In genomic region chr18:23689031-23689615, GRCh38 we compare ENCODE assay signal across 8 cellular contexts. TPM values are rescaled to one million over a fixed set of nuclear protein-coding genes. Genes with fewer than 3 reads are reported as not detected.
DNase-seq lines count a peak whose midpoint lies in the region; ATAC-seq and TF ChIP-seq lines count a peak whose summit lies in the region.

A gene with protein sequence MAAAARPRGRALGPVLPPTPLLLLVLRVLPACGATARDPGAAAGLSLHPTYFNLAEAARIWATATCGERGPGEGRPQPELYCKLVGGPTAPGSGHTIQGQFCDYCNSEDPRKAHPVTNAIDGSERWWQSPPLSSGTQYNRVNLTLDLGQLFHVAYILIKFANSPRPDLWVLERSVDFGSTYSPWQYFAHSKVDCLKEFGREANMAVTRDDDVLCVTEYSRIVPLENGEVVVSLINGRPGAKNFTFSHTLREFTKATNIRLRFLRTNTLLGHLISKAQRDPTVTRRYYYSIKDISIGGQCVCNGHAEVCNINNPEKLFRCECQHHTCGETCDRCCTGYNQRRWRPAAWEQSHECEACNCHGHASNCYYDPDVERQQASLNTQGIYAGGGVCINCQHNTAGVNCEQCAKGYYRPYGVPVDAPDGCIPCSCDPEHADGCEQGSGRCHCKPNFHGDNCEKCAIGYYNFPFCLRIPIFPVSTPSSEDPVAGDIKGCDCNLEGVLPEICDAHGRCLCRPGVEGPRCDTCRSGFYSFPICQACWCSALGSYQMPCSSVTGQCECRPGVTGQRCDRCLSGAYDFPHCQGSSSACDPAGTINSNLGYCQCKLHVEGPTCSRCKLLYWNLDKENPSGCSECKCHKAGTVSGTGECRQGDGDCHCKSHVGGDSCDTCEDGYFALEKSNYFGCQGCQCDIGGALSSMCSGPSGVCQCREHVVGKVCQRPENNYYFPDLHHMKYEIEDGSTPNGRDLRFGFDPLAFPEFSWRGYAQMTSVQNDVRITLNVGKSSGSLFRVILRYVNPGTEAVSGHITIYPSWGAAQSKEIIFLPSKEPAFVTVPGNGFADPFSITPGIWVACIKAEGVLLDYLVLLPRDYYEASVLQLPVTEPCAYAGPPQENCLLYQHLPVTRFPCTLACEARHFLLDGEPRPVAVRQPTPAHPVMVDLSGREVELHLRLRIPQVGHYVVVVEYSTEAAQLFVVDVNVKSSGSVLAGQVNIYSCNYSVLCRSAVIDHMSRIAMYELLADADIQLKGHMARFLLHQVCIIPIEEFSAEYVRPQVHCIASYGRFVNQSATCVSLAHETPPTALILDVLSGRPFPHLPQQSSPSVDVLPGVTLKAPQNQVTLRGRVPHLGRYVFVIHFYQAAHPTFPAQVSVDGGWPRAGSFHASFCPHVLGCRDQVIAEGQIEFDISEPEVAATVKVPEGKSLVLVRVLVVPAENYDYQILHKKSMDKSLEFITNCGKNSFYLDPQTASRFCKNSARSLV (N-terminal part only) (plus strand): TSS chr18:23689453. CDS start chr18:23689684, 231 bp downstream.

- TF ChIP-seq CTCF in GM12865 (IDR thresholded peaks at IDR 0.05; ENCODE audit: insufficient read depth, low read depth, low read length, missing control alignments) = no peak
- TF ChIP-seq CTCF in activated B cell treated with CpG ODN at 0.5 μM for 24 hours (IDR thresholded peaks at IDR 0.05) = no peak
- peak; percentile 19 for TF ChIP-seq CTCF in lower lobe of right lung (IDR thresholded peaks at IDR 0.05)

- no peaks in the 10 kb centered on the region for H3K36me3 Mint-ChIP-seq in activated B cell treated with CpG ODN at 0.5 μM for 24 hours (ENCODE audit: low read depth)

- intact Hi-C loops in activated B cell treated with CpG ODN at 0.5 μM for 24 hours (cut with micrococcal nuclease) (no loop called here), lower lobe of right lung (cut with DNase I) (no loop called here)

- peak within 1 kb of the TSS; percentile 55 for H3K4me3 Mint-ChIP-seq in activated B cell treated with CpG ODN at 0.5 μM for 24 hours

- H3K27ac ChIP-seq in duodenal mucosa (ENCODE audit: low read depth, low read length) (no peak within 1 kb of the TSS), lower lobe of right lung (peak within 1 kb of the TSS; percentile 77)

- peaks cover 7 to 8% of the 10 kb centered on the region in 2 donors for H3K27me3 ChIP-seq in duodenal mucosa (ENCODE audit: control insufficient read depth in 1 of 2, insufficient read depth in 2 of 2, low read length in 2 of 2)
- H3K27me3 ChIP-seq in lower lobe of right lung (ENCODE audit: low read depth) = peaks cover 46% of the 10 kb centered on the region

- ATAC-seq in activated B cell treated with CpG ODN at 0.5 μM for 24 hours (ENCODE audit: low read depth) (no peak), lower lobe of right lung (peak; percentile 94), HG02623 (IDR thresholded peaks at IDR 0.05; ENCODE audit: unreplicated experiment) (no peak)

- H3K36me3 ChIP-seq in duodenal mucosa (ENCODE audit: control insufficient read depth in 1 of 2, insufficient read depth in 2 of 2, low read length in 2 of 2) = no peaks in the 10 kb centered on the region
- no peaks in the 10 kb centered on the region for H3K36me3 ChIP-seq in lower lobe of right lung

- peak within 1 kb of the TSS; percentile 10 to 54 for H3K9ac ChIP-seq in duodenal mucosa (ENCODE audit: low read depth in 1 of 2, low read length in 2 of 2)

- H3K9me3 Mint-ChIP-seq in activated B cell treated with CpG ODN at 0.5 μM for 24 hours = no peaks in the 10 kb centered on the region

- POLR2A ChIA-PET in activated B cell treated with CpG ODN at 0.5 μM for 24 hours (lab: Charles Lee) = no interaction called here

- H3K4me3 ChIP-seq in GM12865 (ENCODE audit: low read depth, low read length) = peak within 1 kb of the TSS; percentile 28
- peak within 1 kb of the TSS; percentile 53 to 63 for H3K4me3 ChIP-seq in duodenal mucosa (ENCODE audit: low read depth in 1 of 2, low read length in 2 of 2)
- peak within 1 kb of the TSS; percentile 61 for H3K4me3 ChIP-seq in lower lobe of right lung

- H3K4me1 ChIP-seq in duodenal mucosa (ENCODE audit: control insufficient read depth in 1 of 2, insufficient read depth in 2 of 2, low read length in 2 of 2) = peaks cover 6 to 7% of the 10 kb centered on the region in 2 donors
- H3K4me1 ChIP-seq in lower lobe of right lung = peaks cover 20% of the 10 kb centered on the region

- H3K4me1 Mint-ChIP-seq in activated B cell treated with CpG ODN at 0.5 μM for 24 hours = peaks cover 10% of the 10 kb centered on the region

- H3K9me3 ChIP-seq in duodenal mucosa (ENCODE audit: control insufficient read depth in 1 of 2, low read length in 2 of 2) = no peaks in the 10 kb centered on the region
- H3K9me3 ChIP-seq in lower lobe of right lung = no peaks in the 10 kb centered on the region

- no peak within 1 kb of the TSS for H3K27ac Mint-ChIP-seq in activated B cell treated with CpG ODN at 0.5 μM for 24 hours

- H3K27me3 Mint-ChIP-seq in activated B cell treated with CpG ODN at 0.5 μM for 24 hours = peaks cover 30% of the 10 kb centered on the region

- DNase-seq in GM12865 (ENCODE audit: low read depth) (no peak), LoVo (ENCODE audit: low spot score) (peak; percentile 62), activated B cell treated with CpG ODN at 0.5 μM for 24 hours (no peak), lower lobe of right lung (peak; percentile 82), NCI-H1436 (lab: John Stamatoyannopoulos, UW) (no peak)
- DNase-seq in stimulated activated naive CD4-positive, alpha-beta T cell treated with Interleukin-2 at 50 U/mL for 16 hours (lab: John Stamatoyannopoulos, UW) = peak; percentile 11

- CTCF ChIA-PET in activated B cell treated with CpG ODN at 0.5 μM for 24 hours (lab: Charles Lee) = no interaction called here

RNA-seq across cellular contexts. Expression of the gene that starts here (rescaled TPM):
- 0.07 TPM in 1 of 2 replicates, not detected in the other for total RNA-seq in activated B cell treated with CpG ODN at 0.5 μM for 24 hours
- 89.1 TPM for total RNA-seq in lower lobe of right lung

Comparison
In these comparisons a context has a peak if more than half of its experiments do, and no peak if none do; other contexts are left out.
1. RNA of the gene that starts here (total RNA-seq): 89.1 TPM in lower lobe of right lung (single experiment); 0.07 TPM in activated B cell treated with CpG ODN at 0.5 μM for 24 hours; every median in the first group is over 10 times any median in the second.
2. DNase-seq: peak in LoVo (single experiment), lower lobe of right lung (single experiment) and stimulated activated naive CD4-positive, alpha-beta T cell treated with Interleukin-2 at 50 U/mL for 16 hours (single experiment); none in GM12865 (single experiment), activated B cell treated with CpG ODN at 0.5 μM for 24 hours (single experiment) and NCI-H1436 (single experiment).
3. ATAC-seq: peak in lower lobe of right lung (2 of 2); none in activated B cell treated with CpG ODN at 0.5 μM for 24 hours (single experiment) and HG02623 (single experiment).
4. Peak in every context shown above with its lines, with median percentiles within 50 percentile points of each other: H3K4me3 ChIP-seq.